23 cellular contexts compared by ENCODE assay signal in the genomic region with DNA sequence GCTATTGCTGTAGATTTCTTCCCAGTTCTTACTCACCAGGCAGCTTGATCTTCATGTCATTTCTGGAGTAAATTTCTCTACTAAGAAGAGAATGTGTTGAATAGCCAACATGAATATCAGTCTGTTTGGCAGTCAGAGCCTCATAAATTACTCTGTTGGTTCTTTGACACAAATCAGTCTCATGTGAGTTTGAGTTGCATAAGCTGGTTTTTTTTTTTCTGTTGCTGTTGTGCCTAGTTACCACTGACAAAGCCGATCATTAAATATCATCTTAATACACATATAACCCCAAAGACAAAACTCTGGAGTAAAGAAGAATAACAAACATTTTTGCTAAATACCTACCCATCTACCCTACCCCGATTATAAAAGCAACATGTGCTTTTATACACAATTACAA.
"Had no signal": no experiment of that assay in that cellular context is flagged by ENCODE, and none has a peak within 500 bp of the region (broad histone marks: within the 10 kb centered on the region; RNA-seq: fewer than 3 reads in every experiment).

No MANE protein-coding gene starts in this region.

- ATAC-seq: T-cell had no signal

- H3K4me3 ChIP-seq: MG63, SJSA1 had no signal

- H3K9me2 ChIP-seq: SK-N-SH had no signal

- H3K27me3 ChIP-seq: MG63, SJSA1 had no signal

- H3K27ac ChIP-seq: HL-60, SJSA1 had no signal

- FAIRE-seq: HTR-8/SVneo, RCC 7860 had no signal

- DNase-seq: Karpas-422, KG1, MG63, NCI-H1092, NCI-H1105 treated with DMSO at 0.1 percent for 48 hours, NCI-H1417 treated with DMSO at 0.1 percent for 48 hours, NCI-H187, NCI-H2029, NCI-H2081 treated with DMSO at 0.1 percent for 48 hours, NCI-H2227 treated with DMSO at 0.1 percent for 48 hours, NCI-H524, NCI-H69, NCI-H774, Right ventricle myocardium superior, RPMI8226, SIG-M5, SK-N-SH, SW 1271, T-cell had no signal

- H3K9ac ChIP-seq: SK-N-SH had no signal

- H3K36me3 ChIP-seq: MG63, SJSA1 had no signal

- H3K4me2 ChIP-seq: SK-N-SH had no signal
